Comparison of ENCODE assay signal across 20 cellular contexts in the genomic region with DNA sequence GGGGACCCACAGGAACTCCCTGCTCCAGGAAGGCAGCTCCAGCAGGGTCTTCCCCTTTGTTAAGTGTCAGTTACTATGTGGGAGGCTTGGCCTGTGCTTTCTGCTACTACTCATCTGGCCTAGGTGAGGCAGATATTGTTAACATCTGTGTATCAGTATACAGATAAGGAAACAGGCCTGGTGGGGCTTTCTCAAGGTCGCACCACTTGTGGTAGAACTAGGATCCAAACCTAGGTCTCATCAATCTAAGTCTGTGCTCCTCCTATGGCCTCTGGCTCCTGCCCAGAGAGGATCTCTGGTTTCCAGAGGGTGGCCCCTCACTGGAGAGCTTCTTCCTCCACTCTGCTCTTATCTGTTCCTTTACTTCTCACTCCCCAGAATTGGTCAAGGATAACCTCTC. TPM values are rescaled to one million over a fixed set of nuclear protein-coding genes. Genes with fewer than 3 reads are reported as not detected.
A peak's percentile ranks its signal among the peaks of the same experiment; 100 is the strongest.
DNase-seq lines count a peak whose midpoint lies in the region; ATAC-seq lines count a peak whose summit lies in the region.
"Had no signal": no experiment of that assay in that cellular context is flagged by ENCODE, and none has a peak within 500 bp of the region (broad histone marks: within the 10 kb centered on the region; RNA-seq: fewer than 3 reads in every experiment).

No MANE protein-coding gene starts in this region.

- no peak overlapping the region for H3K23ac ChIP-seq in mesendoderm (ENCODE audit: low read length)

- H2AK5ac ChIP-seq in mesendoderm (ENCODE audit: low read length): no peak overlapping the region

- H3K79me1 ChIP-seq in mesendoderm (ENCODE audit: low read length): peaks cover 29% of the 10 kb centered on the region

- H3K79me2 ChIP-seq in mesendoderm (ENCODE audit: control insufficient read depth, insufficient read depth, low read length): peaks cover 62% of the 10 kb centered on the region

- H3K4me3 ChIP-seq in BLaER1: no peak overlapping the region
- H3K4me3 ChIP-seq in mesendoderm (ENCODE audit: low read length): no peak overlapping the region

- H3K18ac ChIP-seq in mesendoderm (ENCODE audit: low read length): no peak overlapping the region

- WGBS in mesendoderm (ENCODE audit: extremely low coverage, insufficient coverage, low lambda C conversion rate): no CpG with 5 or more reads among the region's 1 CpG

- H3K4me2 ChIP-seq in BLaER1 (0 out of 2 replicates have a peak overlapping the region, but pooled peaks have one; percentile 7), mesendoderm (ENCODE audit: low read length) (no peak overlapping the region)

- H3K27ac Mint-ChIP-seq in activated CD4-positive, alpha-beta T cell treated with anti-CD3 and anti-CD28 coated beads for 36 hours: peak overlapping the region; percentile 29
- peak overlapping the region; percentile 85 for H3K27ac Mint-ChIP-seq in activated T-helper 17 cell treated with anti-CD3 and anti-CD28 coated beads, Interleukin-2, amount 50 U/mL, for 72 hours
- no peak overlapping the region for H3K27ac Mint-ChIP-seq in activated naive CD4-positive, alpha-beta T cell treated with anti-CD3 and anti-CD28 coated beads, Interleukin-2, amount 10 ng/mL, durations not matched to agents 7 days and 5 days
- H3K27ac Mint-ChIP-seq: H9 had no signal

- no peak for DNase-seq in activated CD4-positive, alpha-beta T cell treated with anti-CD3 and anti-CD28 coated beads for 36 hours
- no peak for DNase-seq in activated CD4-positive, alpha-beta T cell treated with anti-CD3 and anti-CD28 coated beads, Interleukin-2, amount 50 U/mL, for 1 hour
- DNase-seq in mesendoderm (peak; percentile 70), T-helper 9 cell (no peak)
- DNase-seq in activated naive CD4-positive, alpha-beta T cell treated with anti-CD3 and anti-CD28 coated beads, Interleukin-2, amount 10 ng/mL, durations not matched to agents 7 days and 5 days: no peak
- DNase-seq: AML-193, H9, Kasumi-1, MM.1S, NCI-H1092, NCI-H1436 treated with DMSO at 0.1 percent for 48 hours, NCI-H2029, PC-3, SIG-M5 had no signal

- no peak overlapping the region for H4K5ac ChIP-seq in mesendoderm (ENCODE audit: low read length)

- intact Hi-C loops in activated CD4-positive, alpha-beta T cell treated with anti-CD3 and anti-CD28 coated beads for 36 hours (cut with DNase I, micrococcal nuclease): loop anchor here in 1 of 2 experiments (1.0 to 10.0 kb wide), 3 partner anchors 21 to 999 kb away; a partner anchor contains a TSS

- no peak overlapping the region for H3K4ac ChIP-seq in mesendoderm (ENCODE audit: low read depth, low read length)

- H3K27me3 ChIP-seq in BLaER1 (peaks cover 31% of the 10 kb centered on the region), mesendoderm (ENCODE audit: insufficient read depth, low read length, poor library complexity) (no peaks in the 10 kb centered on the region)

- CTCF ChIA-PET in activated CD4-positive, alpha-beta T cell treated with anti-CD3 and anti-CD28 coated beads for 36 hours (lab: Charles Lee): interaction anchor here (0.6 to 3.4 kb wide), 9 partner anchors 8 to 338 kb away, joined by 3 to 26 read pairs (median 4); no protein-coding TSS in a partner anchor
- CTCF ChIA-PET in activated naive CD4-positive, alpha-beta T cell treated with anti-CD3 and anti-CD28 coated beads, Interleukin-2, amount 10 ng/mL, durations not matched to agents 7 days and 5 days (lab: Charles Lee): interaction anchor here (0.8 to 2.3 kb wide), 6 partner anchors 8 to 245 kb away, joined by 3 to 7 read pairs (median 4); no protein-coding TSS in a partner anchor

- no peak overlapping the region for H3K4me3 Mint-ChIP-seq in activated CD4-positive, alpha-beta T cell treated with anti-CD3 and anti-CD28 coated beads for 36 hours
- peak overlapping the region; percentile 88 for H3K4me3 Mint-ChIP-seq in activated T-helper 17 cell treated with anti-CD3 and anti-CD28 coated beads, Interleukin-2, amount 50 U/mL, for 72 hours
- H3K4me3 Mint-ChIP-seq in activated naive CD4-positive, alpha-beta T cell treated with anti-CD3 and anti-CD28 coated beads, Interleukin-2, amount 10 ng/mL, durations not matched to agents 7 days and 5 days: no peak overlapping the region
- H3K4me3 Mint-ChIP-seq: CD14-positive monocyte, H9 had no signal

- H3K27ac ChIP-seq in BLaER1 (no peak overlapping the region), mesendoderm (ENCODE audit: low read depth, low read length) (no peak overlapping the region)
- H3K27ac ChIP-seq: 22Rv1, RWPE1 had no signal

- ATAC-seq in activated CD4-positive, alpha-beta T cell treated with anti-CD3 and anti-CD28 coated beads for 36 hours: no peak
- ATAC-seq in activated T-helper 17 cell treated with anti-CD3 and anti-CD28 coated beads, Interleukin-2, amount 50 U/mL, for 72 hours (replicated peaks): peak; percentile 34
- ATAC-seq in GM19455 (IDR thresholded peaks at IDR 0.05; ENCODE audit: unreplicated experiment): no peak
- ATAC-seq: PC-3 had no signal

- no peak overlapping the region for H4K8ac ChIP-seq in mesendoderm (ENCODE audit: low read depth, low read length)

- H3K4me1 Mint-ChIP-seq in activated CD4-positive, alpha-beta T cell treated with anti-CD3 and anti-CD28 coated beads for 36 hours: peaks cover 59% of the 10 kb centered on the region
- H3K4me1 Mint-ChIP-seq in activated T-helper 17 cell treated with anti-CD3 and anti-CD28 coated beads, Interleukin-2, amount 50 U/mL, for 72 hours: peaks cover 39% of the 10 kb centered on the region
- H3K4me1 Mint-ChIP-seq in activated naive CD4-positive, alpha-beta T cell treated with anti-CD3 and anti-CD28 coated beads, Interleukin-2, amount 10 ng/mL, durations not matched to agents 7 days and 5 days: peaks cover 17% of the 10 kb centered on the region

- no peak overlapping the region for H3K9ac ChIP-seq in BLaER1
- no peak overlapping the region for H3K9ac ChIP-seq in mesendoderm (ENCODE audit: low read length)

- H3K56ac ChIP-seq in mesendoderm (ENCODE audit: low read length): peak overlapping the region; percentile 17

- peaks cover 3% of the 10 kb centered on the region for H3K36me3 Mint-ChIP-seq in activated CD4-positive, alpha-beta T cell treated with anti-CD3 and anti-CD28 coated beads for 36 hours (ENCODE audit: low read depth)
- H3K36me3 Mint-ChIP-seq in activated T-helper 17 cell treated with anti-CD3 and anti-CD28 coated beads, Interleukin-2, amount 50 U/mL, for 72 hours (ENCODE audit: low read depth): peaks cover 7% of the 10 kb centered on the region
- peaks cover 1% of the 10 kb centered on the region for H3K36me3 Mint-ChIP-seq in activated naive CD4-positive, alpha-beta T cell treated with anti-CD3 and anti-CD28 coated beads, Interleukin-2, amount 10 ng/mL, durations not matched to agents 7 days and 5 days

- H3K4me1 ChIP-seq in BLaER1: peaks cover 19% of the 10 kb centered on the region
- H3K4me1 ChIP-seq in mesendoderm (ENCODE audit: control insufficient read depth, low read depth, low read length): peaks cover 34% of the 10 kb centered on the region

- H4K20me1 ChIP-seq in BLaER1: peaks cover 84% of the 10 kb centered on the region

- H2BK5ac ChIP-seq in mesendoderm (ENCODE audit: low read length): no peak overlapping the region

- no peaks in the 10 kb centered on the region for H3K9me3 ChIP-seq in BLaER1

- H2BK15ac ChIP-seq in mesendoderm (replicated peaks; ENCODE audit: low read depth): no peak overlapping the region

- POLR2A ChIA-PET in activated CD4-positive, alpha-beta T cell treated with anti-CD3 and anti-CD28 coated beads for 36 hours (lab: Charles Lee): no interaction called here

- no peaks in the 10 kb centered on the region for H3K9me3 Mint-ChIP-seq in activated CD4-positive, alpha-beta T cell treated with anti-CD3 and anti-CD28 coated beads for 36 hours (ENCODE audit: low read depth)
- no peaks in the 10 kb centered on the region for H3K9me3 Mint-ChIP-seq in activated T-helper 17 cell treated with anti-CD3 and anti-CD28 coated beads, Interleukin-2, amount 50 U/mL, for 72 hours
- no peaks in the 10 kb centered on the region for H3K9me3 Mint-ChIP-seq in activated naive CD4-positive, alpha-beta T cell treated with anti-CD3 and anti-CD28 coated beads, Interleukin-2, amount 10 ng/mL, durations not matched to agents 7 days and 5 days
- H3K9me3 Mint-ChIP-seq: H9 had no signal

- H2BK120ac ChIP-seq in mesendoderm (ENCODE audit: low read depth, low read length): no peak overlapping the region

- H3K27me3 Mint-ChIP-seq in activated CD4-positive, alpha-beta T cell treated with anti-CD3 and anti-CD28 coated beads for 36 hours: no peaks in the 10 kb centered on the region
- H3K27me3 Mint-ChIP-seq in activated T-helper 17 cell treated with anti-CD3 and anti-CD28 coated beads, Interleukin-2, amount 50 U/mL, for 72 hours: no peaks in the 10 kb centered on the region
- peaks cover 31% of the 10 kb centered on the region for H3K27me3 Mint-ChIP-seq in activated naive CD4-positive, alpha-beta T cell treated with anti-CD3 and anti-CD28 coated beads, Interleukin-2, amount 10 ng/mL, durations not matched to agents 7 days and 5 days

- H3K36me3 ChIP-seq in BLaER1 (no peaks in the 10 kb centered on the region), mesendoderm (ENCODE audit: control insufficient read depth, insufficient read depth, low read length) (no peaks in the 10 kb centered on the region)

RNA-seq across cellular contexts. Expression of a gene that starts 5.5 kb away (rescaled TPM):
- 10 to 100 TPM; 13.9 to 14.3 TPM for total RNA-seq in activated CD4-positive, alpha-beta T cell treated with anti-CD3 and anti-CD28 coated beads for 36 hours
- 10 to 100 TPM; 13.4 to 18.9 TPM for total RNA-seq in activated T-helper 17 cell treated with anti-CD3 and anti-CD28 coated beads, Interleukin-2, amount 50 U/mL, for 72 hours
- polyA plus RNA-seq in mesendoderm (2013, experiment 1 of 2): 6.3 TPM
- polyA plus RNA-seq in mesendoderm (2013, experiment 2 of 2): 6.0 TPM
